1 cellular context compared by ENCODE assay signal in the genomic region with DNA sequence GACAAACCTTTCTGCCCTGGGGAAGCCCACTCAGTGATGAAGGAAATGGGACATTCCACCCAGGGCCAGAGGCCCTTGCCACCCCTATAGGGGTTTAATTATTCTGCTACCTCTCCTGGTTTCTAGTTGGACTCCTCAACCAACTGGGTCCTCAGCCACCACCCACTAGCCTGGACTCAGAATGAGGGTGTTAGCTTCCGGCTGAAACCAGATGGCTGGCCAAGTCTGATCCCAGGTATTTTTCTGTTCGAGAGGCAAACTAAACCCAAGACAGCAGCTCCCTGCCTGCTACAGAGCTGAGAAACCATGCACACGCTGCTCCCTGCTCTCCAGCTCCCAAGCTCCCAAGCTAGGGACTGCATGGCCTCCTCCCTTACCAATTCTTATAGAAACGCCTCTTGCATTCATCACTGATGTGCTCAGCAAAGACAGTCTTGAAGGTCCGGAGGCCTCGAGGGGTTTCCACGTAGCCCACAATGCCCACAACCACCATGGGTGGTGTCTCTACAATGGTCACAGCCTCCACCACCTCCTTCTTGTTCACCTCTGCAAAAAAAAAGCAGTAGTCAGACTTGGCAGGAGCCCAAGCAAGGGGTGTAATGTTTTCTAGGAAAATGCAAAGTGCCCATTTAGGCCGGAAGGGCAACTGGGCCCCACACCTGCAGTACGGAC.
TF ChIP-seq lines count a peak whose summit lies in the region.

No MANE protein-coding gene starts in this region.

TF ChIP-seq in HEK293, 187 proteins besides CTCF, POLR2A, EP300 and RAD21 (continued from another document):
- peak; percentile 92 for TF ChIP-seq ZFP69B (tag by site-specific recombination; IDR thresholded peaks at IDR 0.05)
- no peak for TF ChIP-seq ZNF549 (tag by site-specific recombination; IDR thresholded peaks at IDR 0.05)
- TF ChIP-seq, protein P1, sequence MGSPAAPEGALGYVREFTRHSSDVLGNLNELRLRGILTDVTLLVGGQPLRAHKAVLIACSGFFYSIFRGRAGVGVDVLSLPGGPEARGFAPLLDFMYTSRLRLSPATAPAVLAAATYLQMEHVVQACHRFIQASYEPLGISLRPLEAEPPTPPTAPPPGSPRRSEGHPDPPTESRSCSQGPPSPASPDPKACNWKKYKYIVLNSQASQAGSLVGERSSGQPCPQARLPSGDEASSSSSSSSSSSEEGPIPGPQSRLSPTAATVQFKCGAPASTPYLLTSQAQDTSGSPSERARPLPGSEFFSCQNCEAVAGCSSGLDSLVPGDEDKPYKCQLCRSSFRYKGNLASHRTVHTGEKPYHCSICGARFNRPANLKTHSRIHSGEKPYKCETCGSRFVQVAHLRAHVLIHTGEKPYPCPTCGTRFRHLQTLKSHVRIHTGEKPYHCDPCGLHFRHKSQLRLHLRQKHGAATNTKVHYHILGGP (tag by site-specific recombination; IDR thresholded peaks at IDR 0.05) = peak; percentile 60; the same call in 1 of the 2 replicates
- 0 out of 2 replicates have a peak, but pooled peaks have one; percentile 30 for TF ChIP-seq ZNF660 (tag by site-specific recombination; IDR thresholded peaks at IDR 0.05)
- TF ChIP-seq, protein P2, sequence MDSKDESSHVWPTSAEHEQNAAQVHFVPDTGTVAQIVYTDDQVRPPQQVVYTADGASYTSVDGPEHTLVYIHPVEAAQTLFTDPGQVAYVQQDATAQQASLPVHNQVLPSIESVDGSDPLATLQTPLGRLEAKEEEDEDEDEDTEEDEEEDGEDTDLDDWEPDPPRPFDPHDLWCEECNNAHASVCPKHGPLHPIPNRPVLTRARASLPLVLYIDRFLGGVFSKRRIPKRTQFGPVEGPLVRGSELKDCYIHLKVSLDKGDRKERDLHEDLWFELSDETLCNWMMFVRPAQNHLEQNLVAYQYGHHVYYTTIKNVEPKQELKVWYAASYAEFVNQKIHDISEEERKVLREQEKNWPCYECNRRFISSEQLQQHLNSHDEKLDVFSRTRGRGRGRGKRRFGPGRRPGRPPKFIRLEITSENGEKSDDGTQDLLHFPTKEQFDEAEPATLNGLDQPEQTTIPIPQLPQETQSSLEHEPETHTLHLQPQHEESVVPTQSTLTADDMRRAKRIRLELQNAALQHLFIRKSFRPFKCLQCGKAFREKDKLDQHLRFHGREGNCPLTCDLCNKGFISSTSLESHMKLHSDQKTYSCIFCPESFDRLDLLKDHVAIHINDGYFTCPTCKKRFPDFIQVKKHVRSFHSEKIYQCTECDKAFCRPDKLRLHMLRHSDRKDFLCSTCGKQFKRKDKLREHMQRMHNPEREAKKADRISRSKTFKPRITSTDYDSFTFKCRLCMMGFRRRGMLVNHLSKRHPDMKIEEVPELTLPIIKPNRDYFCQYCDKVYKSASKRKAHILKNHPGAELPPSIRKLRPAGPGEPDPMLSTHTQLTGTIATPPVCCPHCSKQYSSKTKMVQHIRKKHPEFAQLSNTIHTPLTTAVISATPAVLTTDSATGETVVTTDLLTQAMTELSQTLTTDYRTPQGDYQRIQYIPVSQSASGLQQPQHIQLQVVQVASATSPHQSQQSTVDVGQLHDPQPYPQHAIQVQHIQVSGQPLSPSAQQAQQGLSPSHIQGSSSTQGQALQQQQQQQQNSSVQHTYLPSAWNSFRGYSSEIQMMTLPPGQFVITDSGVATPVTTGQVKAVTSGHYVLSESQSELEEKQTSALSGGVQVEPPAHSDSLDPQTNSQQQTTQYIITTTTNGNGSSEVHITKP (tag by site-specific recombination; IDR thresholded peaks at IDR 0.05) = peak; percentile 19
- TF ChIP-seq EGR2 (tag by site-specific recombination; IDR thresholded peaks at IDR 0.05; ENCODE audit: low read depth) = 0 out of 2 replicates have a peak, but pooled peaks have one; percentile 14
- TF ChIP-seq OSR2 (tag by site-specific recombination; IDR thresholded peaks at IDR 0.05) = no peak
- TF ChIP-seq ZFHX2 (tag by site-specific recombination; conservative IDR thresholded peaks at IDR 0.05) = 0 out of 2 replicates have a peak, but pooled peaks have one; percentile 29
- peak; percentile 51; the same call in 1 of the 2 replicates for TF ChIP-seq ZNF76 (tag by site-specific recombination; IDR thresholded peaks at IDR 0.05; ENCODE audit: borderline replicate concordance, low read depth)
- TF ChIP-seq ZBTB8A (tag by site-specific recombination; IDR thresholded peaks at IDR 0.05) = peak; percentile 69
